In the genomic region with DNA sequence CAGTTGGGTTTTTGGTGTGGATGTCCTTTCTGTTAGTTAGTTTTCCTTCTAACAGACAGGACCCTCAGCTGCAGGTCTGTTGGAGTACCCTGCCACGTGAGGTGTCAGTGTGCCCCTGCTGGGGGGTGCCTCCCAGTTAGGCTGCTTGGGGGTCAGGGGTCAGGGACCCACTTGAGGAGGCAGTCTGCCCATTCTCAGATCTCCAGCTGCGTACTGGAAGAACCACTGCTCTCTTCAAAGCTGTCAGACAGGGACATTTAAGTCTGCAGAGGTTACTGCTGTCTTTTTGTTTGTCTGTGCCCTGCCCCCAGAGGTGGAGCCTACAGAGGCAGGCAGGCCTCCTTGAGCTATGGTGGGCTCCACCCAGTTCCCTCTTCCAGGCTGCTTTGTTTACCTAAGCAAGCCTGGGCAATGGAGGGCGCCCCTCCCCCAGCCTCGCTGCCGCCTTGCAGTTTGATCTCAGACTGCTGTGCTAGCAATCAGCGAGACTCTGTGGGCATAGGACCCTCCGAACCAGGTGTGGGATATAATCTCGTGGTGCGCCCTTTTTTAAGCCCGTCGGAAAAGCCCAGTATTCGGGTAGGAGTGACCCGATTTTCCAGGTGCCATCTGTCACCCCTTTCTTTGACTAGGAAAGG, we compare ENCODE assay signal across 7 cellular contexts. TPM values are rescaled to one million over a fixed set of nuclear protein-coding genes. Genes with fewer than 3 reads are reported as not detected.
"Had no signal": no experiment of that assay in that cellular context is flagged by ENCODE, and none has a peak within 500 bp of the region (broad histone marks: within the 10 kb centered on the region; RNA-seq: fewer than 3 reads in every experiment).

No MANE protein-coding gene starts in this region.

RNA-seq across cellular contexts. Expression of a gene that starts 22.0 kb away (rescaled TPM):
- total RNA-seq: LHCN-M2, MCF 10A, PC-3, Peyer's patch, Right ventricle myocardium inferior, SJCRH30, T-cell had no signal

RNA-seq across cellular contexts. Expression of a gene that starts 41.9 kb away (rescaled TPM):
- total RNA-seq: PC-3, Peyer's patch, Right ventricle myocardium inferior, SJCRH30, T-cell had no signal
